ENCODE assay signal across 33 cellular contexts in the genomic region with DNA sequence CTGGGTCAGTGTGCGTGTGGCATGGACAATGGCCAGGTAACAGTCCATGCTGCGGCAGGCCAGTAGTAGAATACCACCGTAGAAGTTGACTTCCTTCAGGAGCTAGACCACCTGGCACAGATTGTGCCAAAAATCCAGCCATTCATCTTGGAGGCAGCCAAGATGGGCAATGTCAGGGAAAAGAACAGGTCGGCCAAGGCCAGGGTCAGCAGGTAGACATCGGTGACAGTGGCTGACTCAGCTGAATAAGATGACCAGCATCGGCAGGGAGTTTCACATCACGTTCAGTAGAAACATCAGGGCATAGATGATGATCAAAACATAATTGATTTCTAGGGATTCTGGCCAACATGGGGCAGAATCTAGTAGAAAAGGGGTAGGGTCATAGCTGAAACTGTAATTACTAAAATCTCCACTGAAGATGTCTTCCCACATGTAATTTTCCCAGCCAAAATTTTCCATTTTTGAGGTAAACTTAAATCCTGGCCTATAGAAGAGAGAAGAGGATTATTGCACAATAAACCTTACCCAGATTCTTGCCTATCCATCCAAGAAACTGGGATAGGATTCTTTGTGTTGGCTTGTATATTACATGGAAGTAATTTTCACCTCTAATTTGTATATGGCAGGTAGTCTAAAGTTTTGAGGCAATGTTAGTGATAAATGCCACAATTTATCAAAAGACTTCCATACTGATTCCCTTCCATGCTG. TPM values are rescaled to one million over a fixed set of nuclear protein-coding genes. Genes with fewer than 3 reads are reported as not detected.
"Had no signal": no experiment of that assay in that cellular context is flagged by ENCODE, and none has a peak within 500 bp of the region (broad histone marks: within the 10 kb centered on the region; RNA-seq: fewer than 3 reads in every experiment).

No MANE protein-coding gene starts in this region.

- H3K27ac ChIP-seq: brain microvascular endothelial cell, coronary artery, esophagus squamous epithelium, gastroesophageal sphincter, heart right ventricle had no signal

- ATAC-seq: activated CD4-positive, alpha-beta T cell treated with anti-CD3 and anti-CD28 coated beads for 36 hours; activated T-cell treated with anti-CD3 and anti-CD28 coated beads, Interleukin-2, amount 50 U/mL, for 72 hours; effector memory CD8-positive, alpha-beta T cell; gastroesophageal sphincter; heart right ventricle had no signal

- FAIRE-seq: astrocyte had no signal

- H3K4me1 ChIP-seq: esophagus squamous epithelium, gastroesophageal sphincter had no signal

- DNase-seq: activated CD4-positive, alpha-beta memory T cell treated with anti-CD3 and anti-CD28 coated beads, Interleukin-2, amount 10 ng/mL, durations not matched to agents 7 days and 5 days; activated CD4-positive, alpha-beta T cell treated with anti-CD3 and anti-CD28 coated beads for 36 hours; activated CD4-positive, alpha-beta T cell treated with anti-CD3 and anti-CD28 coated beads, Interleukin-2, amount 10 ng/mL, durations not matched to agents 7 days and 5 days; activated CD4-positive, alpha-beta T cell treated with anti-CD3 and anti-CD28 coated beads, Interleukin-2, amount 50 U/mL, for 4 hours; activated CD4-positive, CD25-positive, alpha-beta regulatory T cell; activated CD4-positive, CD25-positive, alpha-beta regulatory T cell treated with anti-CD3 and anti-CD28 coated beads, Interleukin-2, amount 50 U/mL, for 72 hours; activated CD8-positive, alpha-beta memory T cell treated with anti-CD3 and anti-CD28 coated beads, Interleukin-2, amount 50 U/mL, for 48 hours; activated gamma-delta T cell treated with Interleukin-2 at 50 U/mL for 16 hours; activated naive CD4-positive, alpha-beta T cell treated with anti-CD3 and anti-CD28 coated beads, Interleukin-2, amount 50 U/mL, for 16 hours; activated naive CD4-positive, alpha-beta T cell treated with Interleukin-2 at 50 U/mL for 16 hours; activated T-cell treated with anti-CD3 and anti-CD28 coated beads for 4 hours; activated T-cell treated with anti-CD3 and anti-CD28 coated beads, Interleukin-2, amount 50 U/mL, for 24 hours; activated T-cell treated with anti-CD3 and anti-CD28 coated beads, Interleukin-2, amount 50 U/mL, for 72 hours; amniotic stem cell; anterior cingulate cortex; brain microvascular endothelial cell; dermis blood vessel endothelial cell; effector CD4-positive, alpha-beta T cell; effector memory CD8-positive, alpha-beta T cell; erythroblast; esophagus squamous epithelium; foreskin melanocyte; heart right ventricle; T-helper 2 cell had no signal

- H3K4me3 ChIP-seq: coronary artery, esophagus squamous epithelium, gastroesophageal sphincter, heart right ventricle had no signal

- H3K9me3 ChIP-seq: esophagus squamous epithelium, gastroesophageal sphincter, heart right ventricle had no signal

- H3K36me3 ChIP-seq: brain microvascular endothelial cell, esophagus squamous epithelium, gastroesophageal sphincter, heart right ventricle had no signal

RNA-seq across cellular contexts. Expression of a gene that starts 7.9 kb away (rescaled TPM):
- total RNA-seq: astrocyte, bronchial epithelial cell, cardiac septum, cerebellum, dermis blood vessel endothelial cell, esophagus squamous epithelium, fibroblast of lung, fibroblast of villous mesenchyme, gastroesophageal sphincter, glomerular endothelial cell had no signal
- polyA plus RNA-seq: fibroblast of lung, heart right ventricle had no signal
